In the genomic region with DNA sequence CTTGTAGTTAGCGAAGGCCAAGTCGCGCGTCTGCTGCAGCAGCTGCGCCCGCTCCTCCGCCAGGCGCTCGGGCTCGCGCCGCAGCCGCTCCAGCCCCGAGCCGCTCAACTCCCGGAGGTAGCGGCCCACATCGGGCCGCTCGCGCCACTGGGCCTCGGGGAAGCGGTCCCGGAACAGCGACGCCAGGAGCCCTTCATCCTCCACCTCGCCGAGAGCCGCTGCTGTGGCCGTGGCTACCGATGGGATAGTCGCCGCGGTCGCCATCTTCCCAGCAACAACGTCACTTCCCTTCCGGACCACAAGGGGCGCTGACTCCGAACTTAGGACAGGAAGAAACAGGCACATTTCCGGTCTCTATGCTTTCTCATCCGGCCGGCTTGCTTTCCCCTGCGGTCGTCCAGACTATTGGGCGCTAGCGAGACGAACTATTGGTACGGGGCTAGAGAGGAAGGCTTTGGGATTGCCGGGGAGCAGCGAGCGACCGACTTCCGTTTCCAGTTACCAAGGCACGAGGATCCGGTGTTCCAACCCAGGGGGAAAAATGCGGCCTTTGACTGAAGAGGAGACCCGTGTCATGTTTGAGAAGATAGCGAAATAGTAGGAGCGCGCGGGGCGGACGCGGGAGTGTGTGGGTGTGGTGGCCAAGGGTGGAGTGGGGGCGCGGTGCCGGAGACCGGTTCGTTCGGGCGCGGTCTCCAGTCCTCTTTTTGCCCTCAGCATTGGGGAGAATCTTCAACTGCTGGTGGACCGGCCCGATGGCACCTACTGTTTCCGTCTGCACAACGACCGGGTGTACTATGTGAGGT, we compare ENCODE assay signal across 8 cellular contexts. TPM values are rescaled to one million over a fixed set of nuclear protein-coding genes. Genes with fewer than 3 reads are reported as not detected.
DNase-seq lines count a peak whose midpoint lies in the region; ATAC-seq and TF ChIP-seq lines count a peak whose summit lies in the region.

COG8 (minus strand) TSS at position 276 of the 806 bp plus-strand sequence; CDS start at position 264, 12 bp downstream.
NIP7 (plus strand) TSS at position 484 of the 806 bp plus-strand sequence; CDS start at position 542, 58 bp downstream.

- H3K27ac Mint-ChIP-seq in activated naive CD8-positive, alpha-beta T cell treated with anti-CD3 and anti-CD28 coated beads, Interleukin-2, amount 10 ng/mL, durations not matched to agents 7 days and 5 days: peak within 1 kb of the TSS; percentile 96
- peak within 1 kb of the TSS; percentile 96 for H3K27ac Mint-ChIP-seq in osteocyte (ENCODE audit: unreplicated experiment)

- POLR2A ChIA-PET in activated naive CD8-positive, alpha-beta T cell treated with anti-CD3 and anti-CD28 coated beads, Interleukin-2, amount 10 ng/mL, durations not matched to agents 7 days and 5 days (lab: Charles Lee): interaction anchor here (0.7 to 3.0 kb wide), 7 partner anchors 10 to 207 kb away, joined by 3 to 29 read pairs (median 4); partner anchors contain the start of genes PDF, TERF2, TMED6 and UTP4

- H3K27me3 Mint-ChIP-seq in activated naive CD8-positive, alpha-beta T cell treated with anti-CD3 and anti-CD28 coated beads, Interleukin-2, amount 10 ng/mL, durations not matched to agents 7 days and 5 days: no peaks in the 10 kb centered on the region
- H3K27me3 Mint-ChIP-seq in osteocyte (ENCODE audit: unreplicated experiment): no peaks in the 10 kb centered on the region

- peak within 1 kb of the TSS; percentile 71 for H3K27ac ChIP-seq in SU-DHL-6 (ENCODE audit: low read depth, low read length)
- peak within 1 kb of the TSS; percentile 95 for H3K27ac ChIP-seq in thymus (ENCODE audit: low read depth)

- H3K4me1 Mint-ChIP-seq in activated naive CD8-positive, alpha-beta T cell treated with anti-CD3 and anti-CD28 coated beads, Interleukin-2, amount 10 ng/mL, durations not matched to agents 7 days and 5 days: peaks cover 34% of the 10 kb centered on the region
- H3K4me1 Mint-ChIP-seq in osteocyte (ENCODE audit: unreplicated experiment): peaks cover 36% of the 10 kb centered on the region

- H3K36me3 Mint-ChIP-seq in activated naive CD8-positive, alpha-beta T cell treated with anti-CD3 and anti-CD28 coated beads, Interleukin-2, amount 10 ng/mL, durations not matched to agents 7 days and 5 days: peaks cover 18% of the 10 kb centered on the region
- peaks cover 21% of the 10 kb centered on the region for H3K36me3 Mint-ChIP-seq in osteocyte (ENCODE audit: unreplicated experiment)

- H3K9me3 ChIP-seq in SU-DHL-6 (ENCODE audit: insufficient read depth, low read length) (no peaks in the 10 kb centered on the region), thymus (ENCODE audit: control insufficient read depth) (no peaks in the 10 kb centered on the region)

- no peaks in the 10 kb centered on the region for H4K20me1 ChIP-seq in SU-DHL-6 (ENCODE audit: low read depth, low read length)

- DNase-seq in NCI-H128 (lab: John Stamatoyannopoulos, UW; ENCODE audit: unreplicated experiment) (peak; percentile 92), head of caudate nucleus (peak; percentile 88 to 98 (median 96)), osteocyte (ENCODE audit: extremely low spot score, unreplicated experiment) (peak; percentile 97)
- DNase-seq in activated naive CD8-positive, alpha-beta T cell treated with anti-CD3 and anti-CD28 coated beads, Interleukin-2, amount 10 ng/mL, durations not matched to agents 7 days and 5 days: peak; percentile 90

- H3K4me1 ChIP-seq in thymus (ENCODE audit: control insufficient read depth, insufficient read depth, low read length): peaks cover 16% of the 10 kb centered on the region

- H3K9me2 ChIP-seq in SU-DHL-6 (replicated peaks; ENCODE audit: insufficient read depth, low read length): no peaks in the 10 kb centered on the region

- H3K79me2 ChIP-seq in SU-DHL-6 (ENCODE audit: insufficient read depth, low read length): peaks cover 37% of the 10 kb centered on the region

- H3K9me3 Mint-ChIP-seq in activated naive CD8-positive, alpha-beta T cell treated with anti-CD3 and anti-CD28 coated beads, Interleukin-2, amount 10 ng/mL, durations not matched to agents 7 days and 5 days: no peaks in the 10 kb centered on the region
- H3K9me3 Mint-ChIP-seq in osteocyte (ENCODE audit: unreplicated experiment): no peaks in the 10 kb centered on the region

- H3K4me3 ChIP-seq in SU-DHL-6 (ENCODE audit: insufficient read depth, low read length, poor library complexity, severe bottlenecking) (peak within 1 kb of the TSS; percentile 82), thymus (ENCODE audit: low read length) (peak within 1 kb of the TSS; percentile 97)

- H3K36me3 ChIP-seq in SU-DHL-6 (ENCODE audit: low read length) (peaks cover 16% of the 10 kb centered on the region), thymus (ENCODE audit: control insufficient read depth, insufficient read depth) (peaks cover 26% of the 10 kb centered on the region)

- H3K4me2 ChIP-seq in SU-DHL-6 (ENCODE audit: low read depth, low read length, poor library complexity, severe bottlenecking): peak within 1 kb of the TSS; percentile 88

- intact Hi-C loops in head of caudate nucleus (cut with DNase I): loop anchor here (2.0 to 10.0 kb wide), 2 partner anchors 29 to 45 kb away; partner anchors contain the start of genes TERF2 and VPS4A

- peaks cover 24% of the 10 kb centered on the region for H3F3A ChIP-seq in SU-DHL-6 (ENCODE audit: insufficient read depth)

- peak within 1 kb of the TSS; percentile 97 for H3K9ac ChIP-seq in SU-DHL-6 (ENCODE audit: low read length)

- peak within 1 kb of the TSS; percentile 73 for H2AFZ ChIP-seq in SU-DHL-6 (ENCODE audit: low read depth, low read length, severe bottlenecking)

- TF ChIP-seq CTCF in GM12872 (IDR thresholded peaks at IDR 0.05; ENCODE audit: insufficient read depth, low read depth, low read length) (peak; percentile 83), SU-DHL-6 (IDR thresholded peaks at IDR 0.05; ENCODE audit: insufficient read depth, low read length, poor library complexity, severe bottlenecking) (peak; percentile 35), osteocyte (IDR thresholded peaks at IDR 0.05) (peak; percentile 78)

- WGBS in thymus: under 1% methylated on average over 77 of the region's 77 CpGs

- H3K4me3 Mint-ChIP-seq in activated naive CD8-positive, alpha-beta T cell treated with anti-CD3 and anti-CD28 coated beads, Interleukin-2, amount 10 ng/mL, durations not matched to agents 7 days and 5 days: peak within 1 kb of the TSS; percentile 94
- H3K4me3 Mint-ChIP-seq in osteocyte (ENCODE audit: unreplicated experiment): peak within 1 kb of the TSS; percentile 98

- ATAC-seq in HG02678 (IDR thresholded peaks at IDR 0.05; ENCODE audit: unreplicated experiment): peak; percentile 95
- ATAC-seq in activated naive CD8-positive, alpha-beta T cell treated with anti-CD3 and anti-CD28 coated beads, Interleukin-2, amount 10 ng/mL, durations not matched to agents 7 days and 5 days (ENCODE audit: low read depth): peak; percentile 89

- H3K27me3 ChIP-seq in SU-DHL-6 (ENCODE audit: low read length) (no peaks in the 10 kb centered on the region), thymus (ENCODE audit: control insufficient read depth, insufficient read depth) (no peaks in the 10 kb centered on the region)

RNA-seq across cellular contexts. Expression of gene COG8, which starts in this region (rescaled TPM):
- total RNA-seq in activated naive CD8-positive, alpha-beta T cell treated with anti-CD3 and anti-CD28 coated beads, Interleukin-2, amount 10 ng/mL, durations not matched to agents 7 days and 5 days: 10 to 100 TPM; 42.5 to 43.9 TPM
- 50.8 and 52.3 TPM in 2 replicates for total RNA-seq in osteocyte
- 20.5 TPM for polyA plus RNA-seq in thymus

RNA-seq across cellular contexts. Expression of gene NIP7, which starts in this region (rescaled TPM):
- 10 to 100 TPM; 30.7 to 39.5 TPM for total RNA-seq in activated naive CD8-positive, alpha-beta T cell treated with anti-CD3 and anti-CD28 coated beads, Interleukin-2, amount 10 ng/mL, durations not matched to agents 7 days and 5 days
- total RNA-seq in osteocyte: 21.1 and 22.7 TPM in 2 replicates
- 23.5 TPM for polyA plus RNA-seq in thymus

Comparison
In these comparisons a context has a peak if more than half of its experiments do, and no peak if none do; other contexts are left out.
1. Peak in every context shown above with its lines: DNase-seq, ATAC-seq, H3K4me3 ChIP-seq and H3K27ac ChIP-seq.